ENCODE assay signal across 8 cellular contexts in genomic region chr15:94582368-94582767, GRCh38.
A peak's percentile ranks its signal among the peaks of the same experiment; 100 is the strongest.
DNase-seq lines count a peak whose midpoint lies in the region; ATAC-seq and TF ChIP-seq lines count a peak whose summit lies in the region.

No MANE protein-coding gene starts in this region.

- no peak overlapping the region for H3K4me3 Mint-ChIP-seq in stimulated activated memory B cell treated with anti-CD40 and anti-IgM and Interleukin-4, amounts not matched to agents 10 μg/mL and 1 μg/mL and 100 μg/mL, for 72 hours

- no peaks in the 10 kb centered on the region for H3K4me1 ChIP-seq in Panc1 (ENCODE audit: control insufficient read depth, insufficient read depth, low read length)

- intact Hi-C loops in Panc1 (cut with micrococcal nuclease; ENCODE audit: unreplicated experiment) (no loop called here), left cardiac atrium (cut with DNase I) (no loop called here)

- DNase-seq in COLO668 (lab: John Stamatoyannopoulos, UW; ENCODE audit: unreplicated experiment) = peak; percentile 15
- peak; percentile 17 for DNase-seq in Panc1 (ENCODE audit: low read depth, low spot score)
- DNase-seq in left cardiac atrium = peak; percentile 35
- DNase-seq in caudate nucleus (lab: John Stamatoyannopoulos, UW) = no peak
- no peak for DNase-seq in coronary artery (ENCODE audit: low spot score)

- H3K4me1 Mint-ChIP-seq in stimulated activated memory B cell treated with anti-CD40 and anti-IgM and Interleukin-4, amounts not matched to agents 10 μg/mL and 1 μg/mL and 100 μg/mL, for 72 hours = peaks cover 7% of the 10 kb centered on the region

- ATAC-seq in GM18519 (IDR thresholded peaks at IDR 0.05; ENCODE audit: low FRiP score, unreplicated experiment) = peak; percentile 33
- ATAC-seq in HG02981 (IDR thresholded peaks at IDR 0.05; ENCODE audit: unreplicated experiment) = peak; percentile 50
- peak; percentile 90 for ATAC-seq in Panc1
- peak in 1 of 2 donors; percentile 67 for ATAC-seq in left cardiac atrium
- ATAC-seq in stimulated activated memory B cell treated with anti-CD40 and anti-IgM and Interleukin-4, amounts not matched to agents 10 μg/mL and 1 μg/mL and 100 μg/mL, for 72 hours = peak; percentile 40

- no peak overlapping the region for H3K27ac Mint-ChIP-seq in stimulated activated memory B cell treated with anti-CD40 and anti-IgM and Interleukin-4, amounts not matched to agents 10 μg/mL and 1 μg/mL and 100 μg/mL, for 72 hours

- BruUV-seq in Panc1 (replicated peaks; lab: Mats Ljungman, UMichigan) = no TSS peak

- no peaks in the 10 kb centered on the region for H3K9me3 Mint-ChIP-seq in stimulated activated memory B cell treated with anti-CD40 and anti-IgM and Interleukin-4, amounts not matched to agents 10 μg/mL and 1 μg/mL and 100 μg/mL, for 72 hours

- peak; percentile 71 for TF ChIP-seq CTCF in Panc1 (IDR thresholded peaks at IDR 0.05)
- TF ChIP-seq CTCF in coronary artery (IDR thresholded peaks at IDR 0.05) = no peak

- no peaks in the 10 kb centered on the region for H3K36me3 Mint-ChIP-seq in stimulated activated memory B cell treated with anti-CD40 and anti-IgM and Interleukin-4, amounts not matched to agents 10 μg/mL and 1 μg/mL and 100 μg/mL, for 72 hours

- peaks cover 66% of the 10 kb centered on the region for H3K27me3 Mint-ChIP-seq in stimulated activated memory B cell treated with anti-CD40 and anti-IgM and Interleukin-4, amounts not matched to agents 10 μg/mL and 1 μg/mL and 100 μg/mL, for 72 hours

- H3K27ac ChIP-seq in Panc1 (ENCODE audit: low read length) (no peak overlapping the region), caudate nucleus (ENCODE audit: low read depth, low read length) (no peak overlapping the region), coronary artery (no peak overlapping the region)

- no peaks in the 10 kb centered on the region for H3K27me3 ChIP-seq in Panc1 (ENCODE audit: control insufficient read depth, insufficient read depth, low read length)

- no peaks in the 10 kb centered on the region for H3K9me3 ChIP-seq in Panc1 (ENCODE audit: control insufficient read depth, insufficient read depth, low read depth, low read length)

- H3K4me3 ChIP-seq in Panc1 (ENCODE audit: low read depth in 2 of 2, low read length in 2 of 2) (no peak overlapping the region), coronary artery (no peak overlapping the region)

- POLR2A ChIA-PET in Panc1 (lab: Charles Lee) = no interaction called here

- CTCF ChIA-PET in Panc1 (lab: Charles Lee) = interaction anchor here (0.6 kb wide), 1 partner anchor 1468 kb away, joined by 3 read pairs; no protein-coding TSS in a partner anchor

- in situ Hi-C loops in Panc1 (cut with HindIII; ENCODE audit: low pct_unique_long_range_greater_than_20kb, low sequenced_read_pairs) = no loop called here

- no peaks in the 10 kb centered on the region for H3K36me3 ChIP-seq in Panc1 (ENCODE audit: control insufficient read depth, insufficient read depth, low read length)

Comparison
In these comparisons a context has a peak if more than half of its experiments do, and no peak if none do; other contexts are left out.
1. DNase-seq: peak in COLO668 (single experiment), Panc1 (single experiment) and left cardiac atrium (single experiment); none in caudate nucleus (0 of 61) and coronary artery (single experiment).